In the genomic region with DNA sequence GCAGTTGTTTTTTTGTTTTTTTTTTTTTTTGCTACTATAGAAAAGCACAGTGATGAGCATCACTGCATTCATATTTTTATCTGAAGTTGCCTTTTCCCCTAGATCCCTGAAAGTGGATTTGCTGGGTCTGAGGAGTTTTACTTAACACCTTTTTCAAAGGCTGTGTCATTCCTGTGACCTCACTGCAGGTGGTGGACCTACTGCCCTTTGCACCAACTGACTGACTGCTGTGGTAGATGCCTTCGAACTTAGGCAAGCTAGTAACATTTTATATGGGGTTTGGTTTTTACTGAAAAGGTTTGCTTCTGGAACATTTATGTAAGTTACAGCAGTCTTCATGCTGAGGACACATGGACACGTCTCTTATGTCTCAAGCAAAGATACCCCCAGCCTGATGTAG, we compare ENCODE assay signal across 1 cellular context.
A peak's percentile ranks its signal among the peaks of the same experiment; 100 is the strongest.
TF ChIP-seq lines count a peak whose summit lies in the region.

No MANE protein-coding gene starts in this region.

TF ChIP-seq in HepG2, 621 proteins besides CTCF, POLR2A, EP300 and RAD21 (continued from another document and continues in another):
- TF ChIP-seq, protein P1, sequence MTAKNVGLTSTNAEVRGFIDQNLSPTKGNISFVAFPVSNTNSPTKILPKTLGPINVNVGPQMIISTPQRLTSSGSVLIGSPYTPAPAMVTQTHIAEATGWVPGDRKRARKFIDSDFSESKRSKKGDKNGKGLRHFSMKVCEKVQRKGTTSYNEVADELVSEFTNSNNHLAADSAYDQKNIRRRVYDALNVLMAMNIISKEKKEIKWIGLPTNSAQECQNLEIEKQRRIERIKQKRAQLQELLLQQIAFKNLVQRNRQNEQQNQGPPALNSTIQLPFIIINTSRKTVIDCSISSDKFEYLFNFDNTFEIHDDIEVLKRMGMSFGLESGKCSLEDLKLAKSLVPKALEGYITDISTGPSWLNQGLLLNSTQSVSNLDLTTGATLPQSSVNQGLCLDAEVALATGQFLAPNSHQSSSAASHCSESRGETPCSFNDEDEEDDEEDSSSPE (CRISPR knock-in tag; IDR thresholded peaks at IDR 0.05) = no peak
- TF ChIP-seq SMAD3 (CRISPR knock-in tag; IDR thresholded peaks at IDR 0.05) (no peak), ZNF230 (CRISPR knock-in tag; IDR thresholded peaks at IDR 0.05) (no peak), ATF1 (CRISPR knock-in tag; IDR thresholded peaks at IDR 0.05) (peak; percentile 22; the same call in 1 of the 2 replicates), ZMAT5 (CRISPR knock-in tag; IDR thresholded peaks at IDR 0.05; ENCODE audit: borderline replicate concordance, low read depth) (no peak), POLR2G (IDR thresholded peaks at IDR 0.05; ENCODE audit: low read depth, low read length) (no peak), HDAC2 (CRISPR knock-in tag; IDR thresholded peaks at IDR 0.05) (no peak), JARID2 (CRISPR knock-in tag; IDR thresholded peaks at IDR 0.05; ENCODE audit: insufficient replicate concordance) (no peak), SSRP1 (CRISPR knock-in tag; IDR thresholded peaks at IDR 0.05) (no peak), FOSL1 (CRISPR knock-in tag; IDR thresholded peaks at IDR 0.05; ENCODE audit: borderline replicate concordance) (no peak), HNF4A (CRISPR knock-in tag; IDR thresholded peaks at IDR 0.05) (peak; percentile 75), ZNF768 (CRISPR knock-in tag; IDR thresholded peaks at IDR 0.05) (no peak), ATF3 (CRISPR knock-in tag; IDR thresholded peaks at IDR 0.05) (no peak), SALL1 (CRISPR knock-in tag; IDR thresholded peaks at IDR 0.05) (peak; percentile 30; the same call in 1 of the 2 replicates), ISX (CRISPR knock-in tag; conservative IDR thresholded peaks at IDR 0.05) (no peak), HNF4G (IDR thresholded peaks at IDR 0.05; ENCODE audit: borderline replicate concordance, low read depth, low read length) (peak; percentile 41; the same call in 1 of the 2 replicates), HNF4G (CRISPR knock-in tag; IDR thresholded peaks at IDR 0.05; ENCODE audit: borderline replicate concordance, low read depth) (no peak), ZNF276 (CRISPR knock-in tag; IDR thresholded peaks at IDR 0.05; ENCODE audit: low read depth) (no peak), EED (CRISPR knock-in tag; IDR thresholded peaks at IDR 0.05) (no peak), RARA (CRISPR knock-in tag; IDR thresholded peaks at IDR 0.05) (peak; percentile 57), ZNF121 (CRISPR knock-in tag; IDR thresholded peaks at IDR 0.05) (no peak), SAP130 (CRISPR knock-in tag; IDR thresholded peaks at IDR 0.05; ENCODE audit: low read depth) (0 out of 2 replicates have a peak, but pooled peaks have one; percentile 31), NR2F6 (IDR thresholded peaks at IDR 0.05) (peak; percentile 21; the same call in 1 of the 2 replicates), NR2F6 (CRISPR knock-in tag; IDR thresholded peaks at IDR 0.05) (peak; percentile 72), GLI4 (CRISPR knock-in tag; IDR thresholded peaks at IDR 0.05; ENCODE audit: borderline replicate concordance) (no peak), PHB2 (IDR thresholded peaks at IDR 0.05; ENCODE audit: partially characterized antibody) (no peak), RBM22 (optimal IDR thresholded peaks at IDR 0.05; ENCODE audit: low read length) (no peak), ZNF343 (CRISPR knock-in tag; IDR thresholded peaks at IDR 0.05) (no peak), ZNF432 (CRISPR knock-in tag; IDR thresholded peaks at IDR 0.05; ENCODE audit: borderline replicate concordance) (no peak), CC2D1A (CRISPR knock-in tag; IDR thresholded peaks at IDR 0.05) (no peak), SMC3 (IDR thresholded peaks at IDR 0.05; ENCODE audit: low read length) (0 out of 2 replicates have a peak, but pooled peaks have one; percentile 6), TGIF2 (CRISPR knock-in tag; IDR thresholded peaks at IDR 0.05) (no peak), MYNN (CRISPR knock-in tag; IDR thresholded peaks at IDR 0.05; ENCODE audit: low read depth) (no peak), THAP8 (CRISPR knock-in tag; IDR thresholded peaks at IDR 0.05; ENCODE audit: borderline replicate concordance) (no peak), ZNF674 (CRISPR knock-in tag; IDR thresholded peaks at IDR 0.05; ENCODE audit: low read depth) (no peak), NFIC (IDR thresholded peaks at IDR 0.05; ENCODE audit: low read length) (no peak), HOMEZ (CRISPR knock-in tag; IDR thresholded peaks at IDR 0.05; ENCODE audit: low read depth) (peak; percentile 41; the same call in 1 of the 2 replicates), TBX2 (CRISPR knock-in tag; IDR thresholded peaks at IDR 0.05; ENCODE audit: borderline replicate concordance) (peak; percentile 41; the same call in 1 of the 2 replicates), PAWR (CRISPR knock-in tag; IDR thresholded peaks at IDR 0.05; ENCODE audit: borderline replicate concordance) (no peak), STAG1 (CRISPR knock-in tag; IDR thresholded peaks at IDR 0.05) (no peak), ZNF207 (IDR thresholded peaks at IDR 0.05; ENCODE audit: borderline replicate concordance) (no peak), CBX2 (IDR thresholded peaks at IDR 0.05; ENCODE audit: low read depth, low read length) (no peak), CBX2 (CRISPR knock-in tag; IDR thresholded peaks at IDR 0.05; ENCODE audit: low read depth) (no peak), EEA1 (CRISPR knock-in tag; IDR thresholded peaks at IDR 0.05; ENCODE audit: borderline replicate concordance) (no peak), ZNF34 (CRISPR knock-in tag; IDR thresholded peaks at IDR 0.05; ENCODE audit: borderline replicate concordance) (no peak), ZNF136 (CRISPR knock-in tag; IDR thresholded peaks at IDR 0.05; ENCODE audit: low read depth) (no peak), NKX3-1 (CRISPR knock-in tag; IDR thresholded peaks at IDR 0.05) (no peak), RXRB (CRISPR knock-in tag; IDR thresholded peaks at IDR 0.05; ENCODE audit: borderline replicate concordance) (peak; percentile 74)
- TF ChIP-seq, protein P2, sequence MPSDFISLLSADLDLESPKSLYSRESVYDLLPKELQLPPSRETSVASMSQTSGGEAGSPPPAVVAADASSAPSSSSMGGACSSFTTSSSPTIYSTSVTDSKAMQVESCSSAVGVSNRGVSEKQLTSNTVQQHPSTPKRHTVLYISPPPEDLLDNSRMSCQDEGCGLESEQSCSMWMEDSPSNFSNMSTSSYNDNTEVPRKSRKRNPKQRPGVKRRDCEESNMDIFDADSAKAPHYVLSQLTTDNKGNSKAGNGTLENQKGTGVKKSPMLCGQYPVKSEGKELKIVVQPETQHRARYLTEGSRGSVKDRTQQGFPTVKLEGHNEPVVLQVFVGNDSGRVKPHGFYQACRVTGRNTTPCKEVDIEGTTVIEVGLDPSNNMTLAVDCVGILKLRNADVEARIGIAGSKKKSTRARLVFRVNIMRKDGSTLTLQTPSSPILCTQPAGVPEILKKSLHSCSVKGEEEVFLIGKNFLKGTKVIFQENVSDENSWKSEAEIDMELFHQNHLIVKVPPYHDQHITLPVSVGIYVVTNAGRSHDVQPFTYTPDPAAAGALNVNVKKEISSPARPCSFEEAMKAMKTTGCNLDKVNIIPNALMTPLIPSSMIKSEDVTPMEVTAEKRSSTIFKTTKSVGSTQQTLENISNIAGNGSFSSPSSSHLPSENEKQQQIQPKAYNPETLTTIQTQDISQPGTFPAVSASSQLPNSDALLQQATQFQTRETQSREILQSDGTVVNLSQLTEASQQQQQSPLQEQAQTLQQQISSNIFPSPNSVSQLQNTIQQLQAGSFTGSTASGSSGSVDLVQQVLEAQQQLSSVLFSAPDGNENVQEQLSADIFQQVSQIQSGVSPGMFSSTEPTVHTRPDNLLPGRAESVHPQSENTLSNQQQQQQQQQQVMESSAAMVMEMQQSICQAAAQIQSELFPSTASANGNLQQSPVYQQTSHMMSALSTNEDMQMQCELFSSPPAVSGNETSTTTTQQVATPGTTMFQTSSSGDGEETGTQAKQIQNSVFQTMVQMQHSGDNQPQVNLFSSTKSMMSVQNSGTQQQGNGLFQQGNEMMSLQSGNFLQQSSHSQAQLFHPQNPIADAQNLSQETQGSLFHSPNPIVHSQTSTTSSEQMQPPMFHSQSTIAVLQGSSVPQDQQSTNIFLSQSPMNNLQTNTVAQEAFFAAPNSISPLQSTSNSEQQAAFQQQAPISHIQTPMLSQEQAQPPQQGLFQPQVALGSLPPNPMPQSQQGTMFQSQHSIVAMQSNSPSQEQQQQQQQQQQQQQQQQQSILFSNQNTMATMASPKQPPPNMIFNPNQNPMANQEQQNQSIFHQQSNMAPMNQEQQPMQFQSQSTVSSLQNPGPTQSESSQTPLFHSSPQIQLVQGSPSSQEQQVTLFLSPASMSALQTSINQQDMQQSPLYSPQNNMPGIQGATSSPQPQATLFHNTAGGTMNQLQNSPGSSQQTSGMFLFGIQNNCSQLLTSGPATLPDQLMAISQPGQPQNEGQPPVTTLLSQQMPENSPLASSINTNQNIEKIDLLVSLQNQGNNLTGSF (CRISPR knock-in tag; IDR thresholded peaks at IDR 0.05) = no peak
- TF ChIP-seq, protein P3, sequence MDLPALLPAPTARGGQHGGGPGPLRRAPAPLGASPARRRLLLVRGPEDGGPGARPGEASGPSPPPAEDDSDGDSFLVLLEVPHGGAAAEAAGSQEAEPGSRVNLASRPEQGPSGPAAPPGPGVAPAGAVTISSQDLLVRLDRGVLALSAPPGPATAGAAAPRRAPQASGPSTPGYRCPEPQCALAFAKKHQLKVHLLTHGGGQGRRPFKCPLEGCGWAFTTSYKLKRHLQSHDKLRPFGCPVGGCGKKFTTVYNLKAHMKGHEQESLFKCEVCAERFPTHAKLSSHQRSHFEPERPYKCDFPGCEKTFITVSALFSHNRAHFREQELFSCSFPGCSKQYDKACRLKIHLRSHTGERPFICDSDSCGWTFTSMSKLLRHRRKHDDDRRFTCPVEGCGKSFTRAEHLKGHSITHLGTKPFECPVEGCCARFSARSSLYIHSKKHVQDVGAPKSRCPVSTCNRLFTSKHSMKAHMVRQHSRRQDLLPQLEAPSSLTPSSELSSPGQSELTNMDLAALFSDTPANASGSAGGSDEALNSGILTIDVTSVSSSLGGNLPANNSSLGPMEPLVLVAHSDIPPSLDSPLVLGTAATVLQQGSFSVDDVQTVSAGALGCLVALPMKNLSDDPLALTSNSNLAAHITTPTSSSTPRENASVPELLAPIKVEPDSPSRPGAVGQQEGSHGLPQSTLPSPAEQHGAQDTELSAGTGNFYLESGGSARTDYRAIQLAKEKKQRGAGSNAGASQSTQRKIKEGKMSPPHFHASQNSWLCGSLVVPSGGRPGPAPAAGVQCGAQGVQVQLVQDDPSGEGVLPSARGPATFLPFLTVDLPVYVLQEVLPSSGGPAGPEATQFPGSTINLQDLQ (CRISPR knock-in tag; IDR thresholded peaks at IDR 0.05) = no peak
- TF ChIP-seq, protein P4, sequence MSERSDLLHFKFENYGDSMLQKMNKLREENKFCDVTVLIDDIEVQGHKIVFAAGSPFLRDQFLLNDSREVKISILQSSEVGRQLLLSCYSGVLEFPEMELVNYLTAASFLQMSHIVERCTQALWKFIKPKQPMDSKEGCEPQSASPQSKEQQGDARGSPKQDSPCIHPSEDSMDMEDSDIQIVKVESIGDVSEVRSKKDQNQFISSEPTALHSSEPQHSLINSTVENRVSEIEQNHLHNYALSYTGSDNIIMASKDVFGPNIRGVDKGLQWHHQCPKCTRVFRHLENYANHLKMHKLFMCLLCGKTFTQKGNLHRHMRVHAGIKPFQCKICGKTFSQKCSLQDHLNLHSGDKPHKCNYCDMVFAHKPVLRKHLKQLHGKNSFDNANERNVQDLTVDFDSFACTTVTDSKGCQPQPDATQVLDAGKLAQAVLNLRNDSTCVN (CRISPR knock-in tag; IDR thresholded peaks at IDR 0.05; ENCODE audit: borderline replicate concordance) = no peak
- TF ChIP-seq, protein P5, sequence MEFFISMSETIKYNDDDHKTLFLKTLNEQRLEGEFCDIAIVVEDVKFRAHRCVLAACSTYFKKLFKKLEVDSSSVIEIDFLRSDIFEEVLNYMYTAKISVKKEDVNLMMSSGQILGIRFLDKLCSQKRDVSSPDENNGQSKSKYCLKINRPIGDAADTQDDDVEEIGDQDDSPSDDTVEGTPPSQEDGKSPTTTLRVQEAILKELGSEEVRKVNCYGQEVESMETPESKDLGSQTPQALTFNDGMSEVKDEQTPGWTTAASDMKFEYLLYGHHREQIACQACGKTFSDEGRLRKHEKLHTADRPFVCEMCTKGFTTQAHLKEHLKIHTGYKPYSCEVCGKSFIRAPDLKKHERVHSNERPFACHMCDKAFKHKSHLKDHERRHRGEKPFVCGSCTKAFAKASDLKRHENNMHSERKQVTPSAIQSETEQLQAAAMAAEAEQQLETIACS (CRISPR knock-in tag; IDR thresholded peaks at IDR 0.05) = no peak
